ENCODE assay signal across 1 cellular context in genomic region chr3:67083277-67083676, GRCh38.
TF ChIP-seq lines count a peak whose summit lies in the region.

No MANE protein-coding gene starts in this region.

TF ChIP-seq in GM23338, 12 proteins besides CTCF, POLR2A, EP300 and RAD21 (continued from another document):
- TF ChIP-seq ETS1 (IDR thresholded peaks at IDR 0.05) = no peak
- TF ChIP-seq ZNF462 (CRISPR knock-in tag; IDR thresholded peaks at IDR 0.05) = no peak
- TF ChIP-seq JUNB (IDR thresholded peaks at IDR 0.05; ENCODE audit: unreplicated experiment) = no peak
